20 cellular contexts compared by ENCODE assay signal in the genomic region with DNA sequence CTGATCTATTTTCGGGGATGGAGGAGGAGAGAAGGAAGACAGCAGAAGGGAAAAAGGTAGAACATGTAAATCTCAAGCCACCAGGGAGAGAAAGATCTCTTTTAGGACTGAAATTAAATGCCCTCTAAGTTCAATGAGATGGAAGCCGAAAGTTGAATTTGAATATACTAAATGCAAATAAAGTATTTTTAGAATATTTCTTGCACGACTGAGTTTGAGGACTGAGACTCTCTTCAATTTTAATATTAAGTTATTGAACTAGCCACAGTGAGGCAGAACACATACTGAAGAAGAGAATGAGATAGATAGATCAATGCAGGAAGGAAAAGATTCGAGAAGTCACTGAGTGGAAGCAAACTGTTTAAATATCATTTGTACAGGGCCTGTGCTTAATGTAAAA.
"Had no signal": no experiment of that assay in that cellular context is flagged by ENCODE, and none has a peak within 500 bp of the region (broad histone marks: within the 10 kb centered on the region; RNA-seq: fewer than 3 reads in every experiment).

No MANE protein-coding gene starts in this region.

- H3K4me1 Mint-ChIP-seq: endodermal cell; natural killer cell; neural crest cell; stimulated activated effector memory CD8-positive, alpha-beta T cell treated with anti-CD3 and anti-CD28 coated beads, Interleukin-12 subunit alpha, Interleukin-12 subunit beta, amount 100 ng/mL, for 72 hours; stimulated activated naive CD8-positive, alpha-beta T cell treated with anti-CD3 and anti-CD28 coated beads, Interleukin-15, amount 100 ng/mL, for 72 hours had no signal

- H3K27ac Mint-ChIP-seq: endodermal cell; natural killer cell; stimulated activated effector memory CD8-positive, alpha-beta T cell treated with anti-CD3 and anti-CD28 coated beads, Interleukin-12 subunit alpha, Interleukin-12 subunit beta, amount 100 ng/mL, for 72 hours had no signal

- H3K4me3 Mint-ChIP-seq: endodermal cell; natural killer cell; neural crest cell; stimulated activated effector memory CD8-positive, alpha-beta T cell treated with anti-CD3 and anti-CD28 coated beads, Interleukin-12 subunit alpha, Interleukin-12 subunit beta, amount 100 ng/mL, for 72 hours; stimulated activated naive CD8-positive, alpha-beta T cell treated with anti-CD3 and anti-CD28 coated beads, Interleukin-15, amount 100 ng/mL, for 72 hours had no signal

- H3K27me3 Mint-ChIP-seq: stimulated activated naive CD8-positive, alpha-beta T cell treated with anti-CD3 and anti-CD28 coated beads, Interleukin-15, amount 100 ng/mL, for 72 hours had no signal

- H3K9me3 Mint-ChIP-seq: endodermal cell, natural killer cell, neural crest cell had no signal

- H3K9me3 ChIP-seq: heart left ventricle, mucosa of descending colon, prostate gland, right lobe of liver, testis, transverse colon had no signal

- DNase-seq: effector CD4-positive, alpha-beta T cell; endodermal cell; foreskin melanocyte; heart left ventricle; hippocampal formation; kidney glomerular epithelial cell; mammary epithelial cell; mucosa of descending colon; natural killer cell; retina; right lobe of liver; stimulated activated CD4-positive, alpha-beta T cell treated with anti-CD3 and anti-CD28 coated beads, Interleukin-4, amount 100 ng/mL, for 1 hour; stimulated activated CD8-positive, alpha-beta memory T cell treated with anti-CD3 and anti-CD28 coated beads, Interleukin-4, amount 100 ng/mL, for 48 hours; stimulated activated naive CD8-positive, alpha-beta T cell treated with anti-CD3 and anti-CD28 coated beads, Interleukin-15, amount 100 ng/mL, for 72 hours; testis; transverse colon had no signal

- ATAC-seq: heart left ventricle; mucosa of descending colon; natural killer cell; right lobe of liver; stimulated activated effector memory CD8-positive, alpha-beta T cell treated with anti-CD3 and anti-CD28 coated beads, Interleukin-12 subunit alpha, Interleukin-12 subunit beta, amount 100 ng/mL, for 72 hours; stimulated activated naive CD8-positive, alpha-beta T cell treated with anti-CD3 and anti-CD28 coated beads, Interleukin-15, amount 100 ng/mL, for 72 hours had no signal

- H3K36me3 ChIP-seq: heart left ventricle, prostate gland, right lobe of liver, transverse colon had no signal

- H3K27me3 ChIP-seq: heart left ventricle, right lobe of liver, testis, transverse colon had no signal

- H3K4me3 ChIP-seq: coronary artery, heart left ventricle, mucosa of descending colon, prostate gland, right lobe of liver, testis, transverse colon had no signal

- H3K4me1 ChIP-seq: heart left ventricle, prostate gland, right lobe of liver, testis, transverse colon had no signal

- H3K27ac ChIP-seq: coronary artery, heart left ventricle, prostate gland, right lobe of liver, testis, transverse colon had no signal

- H3K36me3 Mint-ChIP-seq: natural killer cell; stimulated activated effector memory CD8-positive, alpha-beta T cell treated with anti-CD3 and anti-CD28 coated beads, Interleukin-12 subunit alpha, Interleukin-12 subunit beta, amount 100 ng/mL, for 72 hours had no signal
